In the genomic region with DNA sequence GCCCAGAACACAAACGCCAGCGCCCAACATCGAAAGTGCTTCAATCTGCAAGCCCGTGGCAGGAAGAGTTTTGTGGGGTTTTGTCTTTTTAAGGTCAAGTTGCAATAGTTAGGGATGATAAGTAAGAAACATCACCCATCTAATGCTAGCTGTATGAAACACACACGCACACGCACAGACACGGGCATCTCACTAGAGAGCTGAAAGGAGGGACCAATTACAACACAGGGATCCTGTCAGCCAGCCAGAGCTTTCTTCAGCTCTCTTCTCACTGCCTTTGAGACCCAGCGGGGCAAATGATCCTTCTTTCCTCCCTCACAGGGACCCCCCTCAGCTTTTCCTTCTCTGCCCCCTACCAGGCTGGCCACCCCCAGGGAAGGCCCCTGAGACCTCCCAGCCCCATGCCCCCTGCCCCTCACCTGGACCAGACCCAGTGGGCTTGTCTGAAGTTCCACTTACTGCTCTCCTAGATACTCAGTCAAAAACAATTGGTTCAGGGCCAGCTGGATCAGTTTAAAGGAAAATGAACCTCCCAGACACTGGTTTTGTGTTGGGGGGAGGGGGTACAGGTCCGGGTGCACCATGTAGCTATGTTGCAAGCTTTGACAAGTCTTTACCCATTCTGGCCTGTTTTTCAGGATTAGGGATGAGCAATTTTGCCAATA, we compare ENCODE assay signal across 19 cellular contexts. TPM values are rescaled to one million over a fixed set of nuclear protein-coding genes. Genes with fewer than 3 reads are reported as not detected.
DNase-seq lines count a peak whose midpoint lies in the region; ATAC-seq and TF ChIP-seq lines count a peak whose summit lies in the region.
"Had no signal": no experiment of that assay in that cellular context is flagged by ENCODE, and none has a peak within 500 bp of the region (broad histone marks: within the 10 kb centered on the region; RNA-seq: fewer than 3 reads in every experiment).

No MANE protein-coding gene starts in this region.

- ATAC-seq in Right ventricle myocardium superior (ENCODE audit: poor library complexity) (no peak), HG02870 (IDR thresholded peaks at IDR 0.05; ENCODE audit: unreplicated experiment) (no peak)
- ATAC-seq: A549; activated T-helper 17 cell treated with anti-CD3 and anti-CD28 coated beads, Interleukin-2, amount 50 U/mL, for 72 hours; naive thymus-derived CD4-positive, alpha-beta T cell had no signal

- DNase-seq in cardiac septum (ENCODE audit: low spot score) (peak; percentile 67), Right ventricle myocardium superior (no peak), coronary artery (ENCODE audit: low spot score) (peak; percentile 41), midbrain (lab: John Stamatoyannopoulos, UW) (peak; percentile 2), ureter (ENCODE audit: low spot score) (peak; percentile 31), NCI-H1417 (lab: John Stamatoyannopoulos, UW) (no peak), HPDE6-E6E7 (ENCODE audit: extremely low spot score) (no peak)
- DNase-seq: activated CD4-positive, CD25-positive, alpha-beta regulatory T cell; central memory CD4-positive, alpha-beta T cell; NCI-H1694 treated with DMSO at 0.1 percent for 48 hours; NCI-H2227 treated with DMSO at 0.1 percent for 48 hours; stimulated activated CD4-positive, alpha-beta T cell treated with anti-CD3 and anti-CD28 coated beads, Interleukin-2, amount 100 ng/mL, for 48 hours had no signal

- intact Hi-C loops in cardiac septum (cut with DNase I) (no loop called here), Right ventricle myocardium superior (cut with DNase I) (no loop called here)

- no peak for TF ChIP-seq CTCF in coronary artery (IDR thresholded peaks at IDR 0.05)

- no peak overlapping the region for H3K27ac ChIP-seq in coronary artery
- H3K27ac ChIP-seq: A549, vagina had no signal

- H3K4me3 ChIP-seq in coronary artery: no peak overlapping the region
- H3K4me3 ChIP-seq: A549, HAP-1, skin epidermis, vagina had no signal

RNA-seq across cellular contexts. Expression of a gene that starts 17.9 kb away (rescaled TPM):
- total RNA-seq in cardiac septum (7.0 TPM), Right ventricle myocardium superior (4.4 TPM), ureter (1.1 TPM)
- total RNA-seq: naive thymus-derived CD4-positive, alpha-beta T cell had no signal

Comparison
In these comparisons a context has a peak if more than half of its experiments do, and no peak if none do; other contexts are left out.
1. DNase-seq: peak in cardiac septum (single experiment), coronary artery (single experiment), midbrain (single experiment) and ureter (single experiment); none in Right ventricle myocardium superior (single experiment), NCI-H1417 (0 of 3) and HPDE6-E6E7 (single experiment).